11 cellular contexts compared by ENCODE assay signal in genomic region chr11:35725880-35726279, GRCh38.
DNase-seq lines count a peak whose midpoint lies in the region; TF ChIP-seq lines count a peak whose summit lies in the region.
"Had no signal": no experiment of that assay in that cellular context is flagged by ENCODE, and none has a peak within 500 bp of the region (broad histone marks: within the 10 kb centered on the region; RNA-seq: fewer than 3 reads in every experiment).

No MANE protein-coding gene starts in this region.

- no peak overlapping the region for H3K4me2 ChIP-seq in mesenchymal stem cell (ENCODE audit: low read length, poor library complexity, severe bottlenecking)

- no peak for TF ChIP-seq POLR2A in suprapubic skin (IDR thresholded peaks at IDR 0.05)

- no peak overlapping the region for H3K9ac ChIP-seq in mesenchymal stem cell (ENCODE audit: low read length)

- H2AFZ ChIP-seq in mesenchymal stem cell (ENCODE audit: low read depth, low read length), result no peak overlapping the region

- H3K36me3 ChIP-seq in brain microvascular endothelial cell (replicated peaks) (no peaks in the 10 kb centered on the region), mesenchymal stem cell (ENCODE audit: control insufficient read depth in 1 of 2, insufficient read depth in 2 of 2, low read depth in 1 of 2, low read length in 2 of 2) (peaks cover 10 to 46% of the 10 kb centered on the region in 2 experiments), suprapubic skin (peaks cover 17% of the 10 kb centered on the region)

- no peak overlapping the region for H2BK15ac ChIP-seq in mesenchymal stem cell (ENCODE audit: low read depth, poor library complexity, severe bottlenecking)

- H3K4me3 ChIP-seq in brain microvascular endothelial cell (ENCODE audit: low read depth, low read length) (no peak overlapping the region), mesenchymal stem cell (ENCODE audit: insufficient read depth in 1 of 2, low read depth in 1 of 2, low read length in 2 of 2) (no peak overlapping the region), suprapubic skin (no peak overlapping the region)

- no peak overlapping the region for H3K23ac ChIP-seq in mesenchymal stem cell (ENCODE audit: low read length in 2 of 2)

- no peak overlapping the region for H3K14ac ChIP-seq in mesenchymal stem cell (ENCODE audit: low read length in 2 of 2)

- TF ChIP-seq EP300 in suprapubic skin (IDR thresholded peaks at IDR 0.05), result no peak

- in situ Hi-C loops in brain microvascular endothelial cell (cut with HindIII; ENCODE audit: low pct_ligation_motif_present, low sequenced_read_pairs), result no loop called here

- no peak for TF ChIP-seq CTCF in brain microvascular endothelial cell (IDR thresholded peaks at IDR 0.05; ENCODE audit: low read depth, low read length, missing control alignments)
- no peak for TF ChIP-seq CTCF in suprapubic skin (IDR thresholded peaks at IDR 0.05)

- H2BK120ac ChIP-seq in mesenchymal stem cell (ENCODE audit: low read depth, low read length), result no peak overlapping the region

- no peak overlapping the region for H2BK12ac ChIP-seq in mesenchymal stem cell (ENCODE audit: low read length in 2 of 2)

- H4K91ac ChIP-seq in mesenchymal stem cell (ENCODE audit: low read length), result no peak overlapping the region

- no peak overlapping the region for H3K18ac ChIP-seq in mesenchymal stem cell (ENCODE audit: low read depth in 1 of 2, low read length in 2 of 2)

- H3K4me1 ChIP-seq in mesenchymal stem cell (ENCODE audit: control insufficient read depth, insufficient read depth, low read depth, low read length) (peaks cover 2% of the 10 kb centered on the region), suprapubic skin (peaks cover 6% of the 10 kb centered on the region)

- H2BK5ac ChIP-seq in mesenchymal stem cell (ENCODE audit: low read depth, low read length, poor library complexity, severe bottlenecking), result no peak overlapping the region

- DNase-seq in ELR (ENCODE audit: low read depth) (peak; percentile 84), LoVo (ENCODE audit: low spot score) (peak; percentile 46), brain microvascular endothelial cell (peak; percentile 85), mesenchymal stem cell (peak; percentile 54), NCI-H1092 treated with DMSO at 0.1 percent for 48 hours (lab: John Stamatoyannopoulos, UW) (no peak), T-helper 2 cell (no peak), SHP77 treated with DMSO at 0.1 percent for 48 hours (lab: John Stamatoyannopoulos, UW) (no peak), suprapubic skin (ENCODE audit: low spot score in 2 of 2) (no peak)
- DNase-seq: CD8-positive, alpha-beta memory T cell; effector CD8-positive, alpha-beta T cell; NCI-H2171 had no signal

- H3K27me3 ChIP-seq in brain microvascular endothelial cell (replicated peaks), result no peaks in the 10 kb centered on the region
- H3K27me3 ChIP-seq in mesenchymal stem cell (ENCODE audit: control insufficient read depth in 1 of 2, insufficient read depth in 1 of 2, low read length in 2 of 2), result no peaks in the 10 kb centered on the region
- no peaks in the 10 kb centered on the region for H3K27me3 ChIP-seq in suprapubic skin

- H3K9me3 ChIP-seq in mesenchymal stem cell (ENCODE audit: control insufficient read depth, low read length) (peaks cover 10% of the 10 kb centered on the region), suprapubic skin (no peaks in the 10 kb centered on the region)

- peaks cover 35% of the 10 kb centered on the region for H3K79me1 ChIP-seq in mesenchymal stem cell (replicated peaks; ENCODE audit: low read length, poor library complexity, severe bottlenecking)

- H3K27ac ChIP-seq in brain microvascular endothelial cell (no peak overlapping the region), mesenchymal stem cell (ENCODE audit: low read length, poor library complexity, severe bottlenecking) (no peak overlapping the region), suprapubic skin (no peak overlapping the region)

- H2AK5ac ChIP-seq in mesenchymal stem cell (ENCODE audit: low read length, severe bottlenecking), result no peak overlapping the region

- H4K8ac ChIP-seq in mesenchymal stem cell (ENCODE audit: low read length), result no peak overlapping the region

- no peak overlapping the region for H3K4ac ChIP-seq in mesenchymal stem cell (ENCODE audit: low read depth in 1 of 2, low read length in 2 of 2)

- 94% methylated on average over 2 of the region's 2 CpGs for WGBS in mesenchymal stem cell
- WGBS in suprapubic skin, result 95% methylated on average over 2 of the region's 2 CpGs

Comparison
In these comparisons a context has a peak if more than half of its experiments do, and no peak if none do; other contexts are left out.
1. DNase-seq: peak in ELR (single experiment), LoVo (single experiment), brain microvascular endothelial cell (single experiment) and mesenchymal stem cell (single experiment); none in NCI-H1092 treated with DMSO at 0.1 percent for 48 hours (single experiment), T-helper 2 cell (0 of 5), SHP77 treated with DMSO at 0.1 percent for 48 hours (single experiment) and suprapubic skin (0 of 2).